Comparison of ENCODE assay signal across 1 cellular context in genomic region chr10:124741281-124741921, GRCh38.
TF ChIP-seq lines count a peak whose summit lies in the region.

No MANE protein-coding gene starts in this region.

TF ChIP-seq in GM12878, 131 proteins besides CTCF, POLR2A, EP300 and RAD21:
- no peak for TF ChIP-seq GABPA (IDR thresholded peaks at IDR 0.05; ENCODE audit: low read depth)
- no peak for TF ChIP-seq ZNF384 (IDR thresholded peaks at IDR 0.05; ENCODE audit: borderline replicate concordance, low read depth, low read length)
- TF ChIP-seq RB1 (IDR thresholded peaks at IDR 0.05; ENCODE audit: borderline replicate concordance) = peak; percentile 59
- no peak for TF ChIP-seq CREB1 (IDR thresholded peaks at IDR 0.05; ENCODE audit: low read depth)
- TF ChIP-seq REST (IDR thresholded peaks at IDR 0.05; ENCODE audit: low read depth, low read length) = no peak
- TF ChIP-seq FOXM1 (IDR thresholded peaks at IDR 0.05; ENCODE audit: low read depth, low read length) = peak; percentile 8; the same call in 1 of the 2 replicates
- TF ChIP-seq CREM (IDR thresholded peaks at IDR 0.05; ENCODE audit: low read depth) = no peak
- 0 out of 2 replicates have a peak, but pooled peaks have one; percentile 19 for TF ChIP-seq WRNIP1 (IDR thresholded peaks at IDR 0.05; ENCODE audit: borderline replicate concordance, low read depth, low read length)
- no peak for TF ChIP-seq CHD4 (IDR thresholded peaks at IDR 0.05)
- peak; percentile 67 for TF ChIP-seq PKNOX1 (IDR thresholded peaks at IDR 0.05)
- no peak for TF ChIP-seq NFIC (IDR thresholded peaks at IDR 0.05; ENCODE audit: low read depth, low read length)
- peak; percentile 53 for TF ChIP-seq SKIL (IDR thresholded peaks at IDR 0.05; ENCODE audit: low read depth, poor library complexity, severe bottlenecking)
- no peak for TF ChIP-seq MTA2 (IDR thresholded peaks at IDR 0.05; ENCODE audit: low read depth)
- TF ChIP-seq HSF1 (IDR thresholded peaks at IDR 0.05; ENCODE audit: low read depth, low read length) = no peak
- 0 out of 2 replicates have a peak, but pooled peaks have one; percentile 63 for TF ChIP-seq YY1 (IDR thresholded peaks at IDR 0.05; ENCODE audit: low read depth, low read length)
- no peak for TF ChIP-seq STAT3 (IDR thresholded peaks at IDR 0.05; ENCODE audit: low read depth, low read length)
- no peak for TF ChIP-seq MEF2B (IDR thresholded peaks at IDR 0.05; ENCODE audit: partially characterized antibody, poor library complexity, severe bottlenecking)
- TF ChIP-seq SMARCA5 (IDR thresholded peaks at IDR 0.05) = peak; percentile 76
- TF ChIP-seq TCF7 (IDR thresholded peaks at IDR 0.05; ENCODE audit: borderline replicate concordance) = no peak
- TF ChIP-seq BHLHE40 (IDR thresholded peaks at IDR 0.05; ENCODE audit: borderline replicate concordance in 1 of 2, low read depth in 2 of 2, low read length in 1 of 2) = 0 out of 4 replicates have a peak, but pooled peaks of 1 of the 2 experiments have one; percentile 8
- no peak for TF ChIP-seq TAF1 (IDR thresholded peaks at IDR 0.05; ENCODE audit: borderline replicate concordance, low read depth, low read length)
- TF ChIP-seq KLF5 (IDR thresholded peaks at IDR 0.05; ENCODE audit: partially characterized antibody) = no peak
- TF ChIP-seq SMC3 (IDR thresholded peaks at IDR 0.05; ENCODE audit: borderline replicate concordance, low read length) = peak; percentile 92
- TF ChIP-seq DPF2 (IDR thresholded peaks at IDR 0.05) = peak; percentile 25; the same call in 1 of the 2 replicates
- no peak for TF ChIP-seq HCFC1 (IDR thresholded peaks at IDR 0.05; ENCODE audit: low read length)
- TF ChIP-seq FOS (IDR thresholded peaks at IDR 0.05; ENCODE audit: borderline replicate concordance, extremely low read depth, insufficient read length) = no peak
- no peak for TF ChIP-seq NR2C2 (IDR thresholded peaks at IDR 0.05; ENCODE audit: borderline replicate concordance, control insufficient read depth, insufficient read length, low read depth)
- no peak for TF ChIP-seq SPI1 (IDR thresholded peaks at IDR 0.05; ENCODE audit: borderline replicate concordance, insufficient read depth, low read depth, low read length)
- TF ChIP-seq MAX (IDR thresholded peaks at IDR 0.05; ENCODE audit: low read depth, low read length) = no peak
- 0 out of 2 replicates have a peak, but pooled peaks have one; percentile 27 for TF ChIP-seq TARDBP (IDR thresholded peaks at IDR 0.05; ENCODE audit: borderline replicate concordance)
- TF ChIP-seq RBBP5 (conservative IDR thresholded peaks at IDR 0.05) = no peak
- no peak for TF ChIP-seq CBFB (IDR thresholded peaks at IDR 0.05; ENCODE audit: low read depth)
- no peak for TF ChIP-seq RFX5 (IDR thresholded peaks at IDR 0.05; ENCODE audit: low read depth, low read length)
- TF ChIP-seq SIX5 (IDR thresholded peaks at IDR 0.05; ENCODE audit: low read depth, low read length, severe bottlenecking) = peak; percentile 13
- TF ChIP-seq BRCA1 (IDR thresholded peaks at IDR 0.05; ENCODE audit: low read depth, low read length) = no peak
- no peak for TF ChIP-seq BCL3 (IDR thresholded peaks at IDR 0.05; ENCODE audit: borderline replicate concordance, insufficient read depth, low read depth, low read length, poor library complexity, severe bottlenecking)
- TF ChIP-seq JUNB (IDR thresholded peaks at IDR 0.05) = no peak
- TF ChIP-seq E4F1 (IDR thresholded peaks at IDR 0.05; ENCODE audit: borderline replicate concordance, partially characterized antibody) = no peak
